ENCODE assay signal across 23 cellular contexts in the genomic region with DNA sequence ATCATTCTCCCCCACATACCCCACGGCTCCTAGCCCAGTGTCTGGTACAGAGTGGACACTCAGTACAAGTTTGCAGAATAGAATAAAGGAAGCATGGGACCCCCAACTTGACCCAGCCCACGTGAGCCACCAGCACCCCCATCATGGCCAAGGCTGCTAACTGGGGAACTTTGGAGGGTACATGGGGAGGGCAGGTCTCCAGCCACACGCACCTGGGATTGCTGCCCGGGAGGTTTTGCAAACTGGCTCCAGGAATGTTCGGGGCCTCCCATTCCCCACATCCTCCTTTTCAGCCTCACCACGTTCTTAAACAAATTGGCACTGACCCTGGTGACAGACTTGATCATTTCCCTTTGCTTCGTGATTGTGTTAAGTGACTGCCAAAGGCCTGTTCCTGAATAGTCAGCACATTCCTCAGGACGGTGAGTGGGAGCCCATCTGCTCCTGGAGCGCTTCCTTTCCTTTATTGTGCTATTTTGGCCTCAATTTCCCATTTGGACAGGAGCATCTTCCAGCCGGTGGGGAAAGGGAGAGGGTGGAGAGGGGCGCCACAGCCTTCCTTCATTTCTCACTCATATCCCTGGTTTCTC. TPM values are rescaled to one million over a fixed set of nuclear protein-coding genes. Genes with fewer than 3 reads are reported as not detected.
DNase-seq lines count a peak whose midpoint lies in the region; ATAC-seq and TF ChIP-seq lines count a peak whose summit lies in the region.
"Had no signal": no experiment of that assay in that cellular context is flagged by ENCODE, and none has a peak within 500 bp of the region (broad histone marks: within the 10 kb centered on the region; RNA-seq: fewer than 3 reads in every experiment).

No MANE protein-coding gene starts in this region.

- ATAC-seq in PC-3 (peak; percentile 12; the same call in 1 of the 2 replicates), GM21825 (IDR thresholded peaks at IDR 0.05; ENCODE audit: unreplicated experiment) (no peak)

- no peaks in the 10 kb centered on the region for H3K27me3 ChIP-seq in PC-3 (ENCODE audit: low read length)

- peaks cover 34% of the 10 kb centered on the region for H3K4me1 ChIP-seq in PC-3 (ENCODE audit: insufficient read depth, low read length)
- H3K4me1 ChIP-seq: HAP-1 had no signal

- H3K27ac Mint-ChIP-seq in type B pancreatic cell: no peak overlapping the region
- H3K27ac Mint-ChIP-seq: IgD-negative memory B cell had no signal

- no peaks in the 10 kb centered on the region for H3K4me1 Mint-ChIP-seq in type B pancreatic cell (ENCODE audit: unreplicated experiment)

- H2AFZ ChIP-seq in PC-3 (ENCODE audit: low read length): no peak overlapping the region

- no peaks in the 10 kb centered on the region for H3K9me3 Mint-ChIP-seq in type B pancreatic cell

- no peak overlapping the region for H3K4me3 ChIP-seq in PC-3 (ENCODE audit: low read length)
- H3K4me3 ChIP-seq: HAP-1, SK-N-MC had no signal

- intact Hi-C loops in PC-3 (cut with micrococcal nuclease): no loop called here

- no peaks in the 10 kb centered on the region for H3K36me3 ChIP-seq in PC-3 (ENCODE audit: low read depth, low read length)
- H3K36me3 ChIP-seq: HAP-1 had no signal

- BruUV-seq in PC-3 (replicated peaks; lab: Mats Ljungman, UMichigan): no TSS peak

- H3K9me2 ChIP-seq in PC-3 (replicated peaks; ENCODE audit: low read length): no peaks in the 10 kb centered on the region

- H3K9ac ChIP-seq in PC-3 (ENCODE audit: low read length): no peak overlapping the region

- peak overlapping the region; percentile 5; the same call in 1 of the 2 replicates for H3K4me2 ChIP-seq in PC-3 (ENCODE audit: low read length)

- H4K20me1 ChIP-seq in PC-3 (ENCODE audit: low read length): no peaks in the 10 kb centered on the region

- POLR2A ChIA-PET in PC-3 (lab: Charles Lee; ENCODE audit: unreplicated experiment): no interaction called here

- no peaks in the 10 kb centered on the region for H3K79me2 ChIP-seq in PC-3 (ENCODE audit: low read length)

- no peak for TF ChIP-seq CTCF in PC-3 (conservative IDR thresholded peaks at IDR 0.05; ENCODE audit: low read depth, low read length)
- no peak for TF ChIP-seq CTCF in type B pancreatic cell (conservative IDR thresholded peaks at IDR 0.05)

- DNase-seq in GM03348 (ENCODE audit: low spot score) (peak; percentile 17), PC-3 (peak; percentile 32), dermis microvascular lymphatic vessel endothelial cell (ENCODE audit: low read depth in 2 of 2) (peak; percentile 11 to 68), mesenteric fat pad (ENCODE audit: low spot score) (peak; percentile 39), type B pancreatic cell (ENCODE audit: extremely low spot score, unreplicated experiment) (no peak)
- no peak for DNase-seq in activated naive CD4-positive, alpha-beta T cell treated with Interleukin-2 at 50 U/mL for 16 hours
- DNase-seq: ACHN, AML-193, DMS79, Kasumi-1, NCI-H1105, NCI-H1694, NCI-H2081 treated with DMSO at 0.1 percent for 48 hours, NCI-H774, SHP77 had no signal

- no peaks in the 10 kb centered on the region for H3K27me3 Mint-ChIP-seq in type B pancreatic cell

- no peaks in the 10 kb centered on the region for H3K9me3 ChIP-seq in PC-3 (ENCODE audit: low read length)
- H3K9me3 ChIP-seq: HAP-1 had no signal

- H3F3A ChIP-seq in PC-3 (ENCODE audit: low read length, unreplicated experiment): no peaks in the 10 kb centered on the region

- CTCF ChIA-PET in PC-3 (lab: Charles Lee): no interaction called here

- no peaks in the 10 kb centered on the region for H3K36me3 Mint-ChIP-seq in type B pancreatic cell
- H3K36me3 Mint-ChIP-seq: IgD-negative memory B cell had no signal

- H3K4me3 Mint-ChIP-seq in type B pancreatic cell: no peak overlapping the region
- H3K4me3 Mint-ChIP-seq: IgD-negative memory B cell had no signal

- no peak overlapping the region for H3K27ac ChIP-seq in PC-3 (ENCODE audit: low read length)
- H3K27ac ChIP-seq: C4-2B, SK-N-MC had no signal

RNA-seq across cellular contexts. Expression of gene XPNPEP2, which starts 18.8 kb away (rescaled TPM):
- total RNA-seq in PC-3 (2014; rRNA removed): not detected in 2 replicates
- total RNA-seq in dermis microvascular lymphatic vessel endothelial cell: not detected in 2 replicates
- 9.6 TPM for total RNA-seq in mesenteric fat pad
- 1.2 and 6.8 TPM in 2 replicates for total RNA-seq in type B pancreatic cell (ENCODE audit: low replicate concordance)
- total RNA-seq: G401, NCI-H460, OCI-LY7 had no signal

RNA-seq across cellular contexts. Expression of gene SASH3, which starts 59.7 kb away (rescaled TPM):
- total RNA-seq in PC-3 (2014; rRNA removed) (not detected in 2 replicates), dermis microvascular lymphatic vessel endothelial cell (not detected in 2 replicates), mesenteric fat pad (24.3 TPM), type B pancreatic cell (ENCODE audit: low replicate concordance) (not detected in 2 replicates)
- total RNA-seq: G401, NCI-H460 had no signal

Comparison
In these comparisons a context has a peak if more than half of its experiments do, and no peak if none do; other contexts are left out.
1. DNase-seq: peak in GM03348 (single experiment), PC-3 (single experiment), dermis microvascular lymphatic vessel endothelial cell (2 of 2) and mesenteric fat pad (single experiment); none in type B pancreatic cell (single experiment) and activated naive CD4-positive, alpha-beta T cell treated with Interleukin-2 at 50 U/mL for 16 hours (single experiment).
2. RNA of gene SASH3, which starts 59.7 kb away (total RNA-seq): 24.3 TPM in mesenteric fat pad (single experiment); not detected in PC-3, not detected in dermis microvascular lymphatic vessel endothelial cell and not detected in type B pancreatic cell; every median in the first group is over 10 times any median in the second.